In the genomic region with DNA sequence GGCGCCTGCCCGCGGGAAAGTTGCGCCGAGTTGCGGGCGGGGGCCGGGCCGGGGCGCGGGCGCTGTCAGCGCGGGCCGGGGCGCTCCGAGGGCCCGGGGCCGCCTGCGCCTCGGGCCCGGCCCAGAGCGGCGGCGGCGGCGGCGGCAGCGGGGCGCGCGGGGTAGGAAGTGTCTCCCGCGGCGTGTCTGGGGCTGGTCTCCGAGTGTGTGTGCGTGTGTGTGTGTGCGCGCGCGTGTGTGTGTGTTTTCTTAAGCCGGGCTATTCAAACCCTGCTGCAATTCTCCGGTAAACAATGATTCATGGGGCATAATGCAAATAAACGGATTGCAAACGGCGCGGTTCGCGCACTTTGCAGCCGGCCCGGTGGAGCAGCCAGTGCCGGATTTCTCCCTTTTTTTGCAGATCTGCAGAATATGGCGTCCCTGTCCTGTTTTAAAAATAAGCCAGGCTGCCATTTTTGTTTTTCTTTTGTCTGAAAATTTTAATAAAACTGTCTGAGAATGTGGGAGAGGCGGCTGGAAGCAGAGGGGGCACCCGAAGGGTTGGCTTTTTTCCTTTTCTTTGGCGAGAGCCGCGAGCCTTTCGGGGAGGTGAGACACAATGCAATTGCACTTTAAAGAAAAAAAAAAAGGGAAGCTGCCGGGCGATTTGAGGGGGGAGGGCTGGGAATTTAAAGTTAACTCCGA, we compare ENCODE assay signal across 8 cellular contexts. TPM values are rescaled to one million over a fixed set of nuclear protein-coding genes. Genes with fewer than 3 reads are reported as not detected.
DNase-seq lines count a peak whose midpoint lies in the region; ATAC-seq and TF ChIP-seq lines count a peak whose summit lies in the region.

No MANE protein-coding gene starts in this region.

- DNase-seq in DMS53 (lab: John Stamatoyannopoulos, UW): peak; percentile 95
- peak; percentile 65 for DNase-seq in NCI-H2227 (lab: John Stamatoyannopoulos, UW; ENCODE audit: unreplicated experiment)
- DNase-seq in activated CD4-positive, alpha-beta T cell treated with anti-CD3 and anti-CD28 coated beads for 36 hours: peak; percentile 72
- DNase-seq in choroid plexus epithelial cell (ENCODE audit: low read depth): peak; percentile 84
- DNase-seq in stimulated activated CD4-positive, alpha-beta T cell treated with anti-CD3 and anti-CD28 coated beads, Interleukin-15, amount 100 ng/mL, for 24 hours: peak; percentile 62
- DNase-seq in KG1 (lab: John Stamatoyannopoulos, UW): no peak

- H3K27ac Mint-ChIP-seq in activated CD4-positive, alpha-beta T cell treated with anti-CD3 and anti-CD28 coated beads for 36 hours: peak overlapping the region; percentile 98

- TF ChIP-seq CTCF in HEK293 (tag by site-specific recombination; IDR thresholded peaks at IDR 0.05): no peak
- TF ChIP-seq CTCF in choroid plexus epithelial cell (conservative IDR thresholded peaks at IDR 0.05; ENCODE audit: low read depth, low read length): no peak

- peak; percentile 50 for ATAC-seq in activated CD4-positive, alpha-beta T cell treated with anti-CD3 and anti-CD28 coated beads for 36 hours

- H3K4me1 ChIP-seq in HEK293 (ENCODE audit: control insufficient read depth, insufficient read depth, low read length): no peaks in the 10 kb centered on the region

- H3K9me3 Mint-ChIP-seq in activated CD4-positive, alpha-beta T cell treated with anti-CD3 and anti-CD28 coated beads for 36 hours (ENCODE audit: low read depth): no peaks in the 10 kb centered on the region

- H3K27me3 ChIP-seq in layer of hippocampus (ENCODE audit: control insufficient read depth, insufficient read depth, low read length): no peaks in the 10 kb centered on the region

- H3K9me3 ChIP-seq in HEK293 (ENCODE audit: control insufficient read depth, insufficient read depth, low read depth, low read length): no peaks in the 10 kb centered on the region

- no peaks in the 10 kb centered on the region for H3K36me3 ChIP-seq in HEK293 (ENCODE audit: control insufficient read depth in 2 of 2, insufficient read depth in 1 of 2, low read length in 2 of 2)

- H3K4me1 Mint-ChIP-seq in activated CD4-positive, alpha-beta T cell treated with anti-CD3 and anti-CD28 coated beads for 36 hours: peaks cover 39% of the 10 kb centered on the region

- intact Hi-C loops in activated CD4-positive, alpha-beta T cell treated with anti-CD3 and anti-CD28 coated beads for 36 hours (cut with DNase I, micrococcal nuclease): loop anchor here (1.0 to 5.0 kb wide), 6 partner anchors 92 to 292 kb away; a partner anchor contains a TSS

- H3K27ac ChIP-seq in HEK293 (ENCODE audit: extremely low read depth, low read depth, low read length) (peak overlapping the region; percentile 80), layer of hippocampus (ENCODE audit: low read depth, low read length) (peak overlapping the region; percentile 62)

- H3K4me3 ChIP-seq in HEK293 (ENCODE audit: low read depth, low read length): peak overlapping the region; percentile 73
- peak overlapping the region; percentile 71 for H3K4me3 ChIP-seq in choroid plexus epithelial cell (ENCODE audit: low read depth, low read length)

- no peaks in the 10 kb centered on the region for H3K27me3 Mint-ChIP-seq in activated CD4-positive, alpha-beta T cell treated with anti-CD3 and anti-CD28 coated beads for 36 hours

- H3K4me3 Mint-ChIP-seq in activated CD4-positive, alpha-beta T cell treated with anti-CD3 and anti-CD28 coated beads for 36 hours: peak overlapping the region; percentile 95

- no peaks in the 10 kb centered on the region for H3K36me3 Mint-ChIP-seq in activated CD4-positive, alpha-beta T cell treated with anti-CD3 and anti-CD28 coated beads for 36 hours (ENCODE audit: low read depth)

- POLR2A ChIA-PET in HEK293 (lab: Yijun Ruan, JAX): interaction anchor here (0.6 to 1.3 kb wide), 4 partner anchors 9 to 242 kb away, joined by 3 to 4 read pairs (median 4); no protein-coding TSS in a partner anchor
- POLR2A ChIA-PET in activated CD4-positive, alpha-beta T cell treated with anti-CD3 and anti-CD28 coated beads for 36 hours (lab: Charles Lee): interaction anchor here (0.5 kb wide), 2 partner anchors 93 to 109 kb away, joined by 3 read pairs; no protein-coding TSS in a partner anchor

- CTCF ChIA-PET in HEK293 (lab: Yijun Ruan, JAX): interaction anchor here (0.6 to 1.2 kb wide), 4 partner anchors 39 to 157 kb away, joined by 3 to 5 read pairs (median 4); no protein-coding TSS in a partner anchor
- CTCF ChIA-PET in activated CD4-positive, alpha-beta T cell treated with anti-CD3 and anti-CD28 coated beads for 36 hours (lab: Charles Lee): interaction anchor here (0.6 to 1.6 kb wide), 3 partner anchors 17 to 40 kb away, joined by 3 to 6 read pairs (median 3); no protein-coding TSS in a partner anchor

TF ChIP-seq in HEK293, 187 proteins besides CTCF, POLR2A, EP300 and RAD21 (continues in another document):
- TF ChIP-seq, protein P1, sequence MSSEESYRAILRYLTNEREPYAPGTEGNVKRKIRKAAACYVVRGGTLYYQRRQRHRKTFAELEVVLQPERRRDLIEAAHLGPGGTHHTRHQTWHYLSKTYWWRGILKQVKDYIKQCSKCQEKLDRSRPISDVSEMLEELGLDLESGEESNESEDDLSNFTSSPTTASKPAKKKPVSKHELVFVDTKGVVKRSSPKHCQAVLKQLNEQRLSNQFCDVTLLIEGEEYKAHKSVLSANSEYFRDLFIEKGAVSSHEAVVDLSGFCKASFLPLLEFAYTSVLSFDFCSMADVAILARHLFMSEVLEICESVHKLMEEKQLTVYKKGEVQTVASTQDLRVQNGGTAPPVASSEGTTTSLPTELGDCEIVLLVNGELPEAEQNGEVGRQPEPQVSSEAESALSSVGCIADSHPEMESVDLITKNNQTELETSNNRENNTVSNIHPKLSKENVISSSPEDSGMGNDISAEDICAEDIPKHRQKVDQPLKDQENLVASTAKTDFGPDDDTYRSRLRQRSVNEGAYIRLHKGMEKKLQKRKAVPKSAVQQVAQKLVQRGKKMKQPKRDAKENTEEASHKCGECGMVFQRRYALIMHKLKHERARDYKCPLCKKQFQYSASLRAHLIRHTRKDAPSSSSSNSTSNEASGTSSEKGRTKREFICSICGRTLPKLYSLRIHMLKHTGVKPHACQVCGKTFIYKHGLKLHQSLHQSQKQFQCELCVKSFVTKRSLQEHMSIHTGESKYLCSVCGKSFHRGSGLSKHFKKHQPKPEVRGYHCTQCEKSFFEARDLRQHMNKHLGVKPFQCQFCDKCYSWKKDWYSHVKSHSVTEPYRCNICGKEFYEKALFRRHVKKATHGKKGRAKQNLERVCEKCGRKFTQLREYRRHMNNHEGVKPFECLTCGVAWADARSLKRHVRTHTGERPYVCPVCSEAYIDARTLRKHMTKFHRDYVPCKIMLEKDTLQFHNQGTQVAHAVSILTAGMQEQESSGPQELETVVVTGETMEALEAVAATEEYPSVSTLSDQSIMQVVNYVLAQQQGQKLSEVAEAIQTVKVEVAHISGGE (tag by site-specific recombination; conservative IDR thresholded peaks at IDR 0.05; ENCODE audit: low read depth): no peak
- TF ChIP-seq ZNF560 (tag by site-specific recombination; IDR thresholded peaks at IDR 0.05; ENCODE audit: borderline replicate concordance): no peak
- no peak for TF ChIP-seq ZNF157 (tag by site-specific recombination; IDR thresholded peaks at IDR 0.05)
- peak; percentile 24; the same call in 1 of the 2 replicates for TF ChIP-seq ZNF600 (tag by site-specific recombination; IDR thresholded peaks at IDR 0.05)
- TF ChIP-seq ZNF37A (tag by site-specific recombination; IDR thresholded peaks at IDR 0.05): no peak
- TF ChIP-seq ZNF324 (tag by site-specific recombination; IDR thresholded peaks at IDR 0.05): no peak
- TF ChIP-seq KLF16 (tag by site-specific recombination; IDR thresholded peaks at IDR 0.05): peak; percentile 40; the same call in 1 of the 2 replicates
- no peak for TF ChIP-seq ZNF785 (tag by site-specific recombination; IDR thresholded peaks at IDR 0.05)
- TF ChIP-seq ZNF146 (tag by site-specific recombination; IDR thresholded peaks at IDR 0.05): no peak
- peak; percentile 78; the same call in 1 of the 2 replicates for TF ChIP-seq YY1 (tag by site-specific recombination; IDR thresholded peaks at IDR 0.05)
- TF ChIP-seq ZNF311 (tag by site-specific recombination; IDR thresholded peaks at IDR 0.05; ENCODE audit: borderline replicate concordance): no peak
- peak; percentile 35; the same call in 1 of the 2 replicates for TF ChIP-seq KLF8 (tag by site-specific recombination; IDR thresholded peaks at IDR 0.05)
- TF ChIP-seq ZNF341 (tag by site-specific recombination; IDR thresholded peaks at IDR 0.05; ENCODE audit: low read depth): peak; percentile 30; the same call in 1 of the 2 replicates
- no peak for TF ChIP-seq SCRT2 (tag by site-specific recombination; IDR thresholded peaks at IDR 0.05)
- no peak for TF ChIP-seq ZNF548 (tag by site-specific recombination; IDR thresholded peaks at IDR 0.05)
- no peak for TF ChIP-seq ZNF112 (tag by site-specific recombination; IDR thresholded peaks at IDR 0.05)
- TF ChIP-seq ZNF248 (tag by site-specific recombination; IDR thresholded peaks at IDR 0.05): no peak
- TF ChIP-seq ZFHX2 (tag by site-specific recombination; conservative IDR thresholded peaks at IDR 0.05): no peak; the same call in 1 of the 2 replicates
- TF ChIP-seq, protein P2, sequence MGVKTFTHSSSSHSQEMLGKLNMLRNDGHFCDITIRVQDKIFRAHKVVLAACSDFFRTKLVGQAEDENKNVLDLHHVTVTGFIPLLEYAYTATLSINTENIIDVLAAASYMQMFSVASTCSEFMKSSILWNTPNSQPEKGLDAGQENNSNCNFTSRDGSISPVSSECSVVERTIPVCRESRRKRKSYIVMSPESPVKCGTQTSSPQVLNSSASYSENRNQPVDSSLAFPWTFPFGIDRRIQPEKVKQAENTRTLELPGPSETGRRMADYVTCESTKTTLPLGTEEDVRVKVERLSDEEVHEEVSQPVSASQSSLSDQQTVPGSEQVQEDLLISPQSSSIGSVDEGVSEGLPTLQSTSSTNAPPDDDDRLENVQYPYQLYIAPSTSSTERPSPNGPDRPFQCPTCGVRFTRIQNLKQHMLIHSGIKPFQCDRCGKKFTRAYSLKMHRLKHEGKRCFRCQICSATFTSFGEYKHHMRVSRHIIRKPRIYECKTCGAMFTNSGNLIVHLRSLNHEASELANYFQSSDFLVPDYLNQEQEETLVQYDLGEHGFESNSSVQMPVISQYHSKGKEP (tag by site-specific recombination; IDR thresholded peaks at IDR 0.05): peak; percentile 70; the same call in 1 of the 2 replicates
- TF ChIP-seq ZNF48 (tag by site-specific recombination; IDR thresholded peaks at IDR 0.05): no peak

RNA-seq across cellular contexts. Expression of a gene that starts 0.6 kb away (rescaled TPM):
- total RNA-seq in activated CD4-positive, alpha-beta T cell treated with anti-CD3 and anti-CD28 coated beads for 36 hours: 10 to 100 TPM; 10.2 to 11.7 TPM
